9 cellular contexts compared by ENCODE assay signal in genomic region chr6:88983532-88983931, GRCh38. TPM values are rescaled to one million over a fixed set of nuclear protein-coding genes. Genes with fewer than 3 reads are reported as not detected.
DNase-seq lines count a peak whose midpoint lies in the region; ATAC-seq, FAIRE-seq and TF ChIP-seq lines count a peak whose summit lies in the region.
"Had no signal": no experiment of that assay in that cellular context is flagged by ENCODE, and none has a peak within 500 bp of the region (broad histone marks: within the 10 kb centered on the region; RNA-seq: fewer than 3 reads in every experiment).

No MANE protein-coding gene starts in this region.

- BruUV-seq in Caco-2 (replicated peaks; lab: Mats Ljungman, UMichigan) (no TSS peak), HepG2 (replicated peaks; lab: Mats Ljungman, UMichigan) (no TSS peak)

- H3K36me3 ChIP-seq in Caco-2 (ENCODE audit: control insufficient read depth, insufficient read depth, low read length) = no peaks in the 10 kb centered on the region
- H3K36me3 ChIP-seq in Karpas-422 (ENCODE audit: insufficient read depth, low read length) = no peaks in the 10 kb centered on the region
- H3K36me3 ChIP-seq in HepG2 (replicated peaks in 1 of 2; ENCODE audit: control insufficient read depth in 1 of 2, insufficient read depth in 2 of 2, low read length in 2 of 2) = no peaks in the 10 kb centered on the region

- TF ChIP-seq RAD21 in HepG2 (CRISPR knock-in tag; IDR thresholded peaks at IDR 0.05) = no peak

- ATAC-seq in HepG2 = peak; percentile 80
- ATAC-seq in HG03354 (IDR thresholded peaks at IDR 0.05; ENCODE audit: poor library complexity, severe bottlenecking, unreplicated experiment) = no peak
- ATAC-seq in HG02973 (IDR thresholded peaks at IDR 0.05; ENCODE audit: unreplicated experiment) = no peak

- H3K27ac Mint-ChIP-seq in Caco-2 (ENCODE audit: unreplicated experiment) = no peak overlapping the region
- H3K27ac Mint-ChIP-seq: dendritic cell treated with granulocyte-macrophage colony-stimulating factor and Interleukin-4, amounts not matched to agents 40 ng/mL and 50 ng/mL, for 4 days had no signal

- H3K27me3 Mint-ChIP-seq in Caco-2 (ENCODE audit: insufficient read depth, unreplicated experiment) = peaks cover 3% of the 10 kb centered on the region
- H3K27me3 Mint-ChIP-seq: dendritic cell treated with granulocyte-macrophage colony-stimulating factor and Interleukin-4, amounts not matched to agents 40 ng/mL and 50 ng/mL, for 4 days had no signal

- DNase-seq in Caco-2 (peak in 1 of 2 experiments; percentile 47), Karpas-422 (peak; percentile 46), astrocyte of the hippocampus (ENCODE audit: low read depth, low spot score) (peak; percentile 55), HepG2 (ENCODE audit: low spot score) (no peak), cerebellum (ENCODE audit: low spot score) (no peak)
- DNase-seq in central memory CD4-positive, alpha-beta T cell = no peak

- H3K4me1 Mint-ChIP-seq in Caco-2 (ENCODE audit: low read depth, unreplicated experiment) = no peaks in the 10 kb centered on the region

- POLR2A ChIA-PET in Caco-2 (lab: Charles Lee) (interaction anchor here (0.6 to 1.6 kb wide), 2 partner anchors 97 to 104 kb away, joined by 4 to 11 read pairs; partner anchors contain the start of gene PNRC1), HepG2 (lab: Yijun Ruan, JAX) (interaction anchor here (0.7 to 1.9 kb wide), 9 partner anchors 15 to 179 kb away, joined by 3 to 6 read pairs (median 5); partner anchors contain the start of genes PM20D2 and PNRC1)

- intact Hi-C loops in Caco-2 (cut with micrococcal nuclease; ENCODE audit: unreplicated experiment) = loop anchor here (2.0 kb wide), 3 partner anchors 51 to 385 kb away; no protein-coding TSS in a partner anchor
- intact Hi-C loops in HepG2 (cut with micrococcal nuclease; ENCODE audit: unreplicated experiment) = loop anchor here (1.0 to 10.0 kb wide), 5 partner anchors 51 to 391 kb away; no protein-coding TSS in a partner anchor

- no peak overlapping the region for H3K4me3 Mint-ChIP-seq in Caco-2 (ENCODE audit: unreplicated experiment)
- H3K4me3 Mint-ChIP-seq: dendritic cell treated with granulocyte-macrophage colony-stimulating factor and Interleukin-4, amounts not matched to agents 40 ng/mL and 50 ng/mL, for 4 days had no signal

- H3K27ac ChIP-seq in Karpas-422 (ENCODE audit: low read length) (no peak overlapping the region), HepG2 (ENCODE audit: extremely low read length, insufficient read depth, low read length) (no peak overlapping the region)

- FAIRE-seq in HepG2 (lab: Jason Lieb, UNC) = peak; percentile 77

- no peaks in the 10 kb centered on the region for H4K20me1 ChIP-seq in Karpas-422 (ENCODE audit: insufficient read depth, low read depth, low read length)
- no peaks in the 10 kb centered on the region for H4K20me1 ChIP-seq in HepG2 (ENCODE audit: insufficient read depth, low read length)

- CTCF ChIA-PET in Caco-2 (lab: Charles Lee) = interaction anchor here (0.5 to 2.7 kb wide), 7 partner anchors 35 to 260 kb away, joined by 3 to 29 read pairs (median 4); partner anchors contain the start of gene PNRC1
- CTCF ChIA-PET in HepG2 (lab: Yijun Ruan, JAX; ENCODE audit: low intra/inter-chr PET ratio, low total read pairs) = interaction anchor here (1.4 to 3.5 kb wide), 3 partner anchors 134 to 259 kb away, joined by 3 to 33 read pairs (median 5); no protein-coding TSS in a partner anchor

- H3K4me1 ChIP-seq in Caco-2 (no peaks in the 10 kb centered on the region), Karpas-422 (ENCODE audit: low read length) (peaks cover 15% of the 10 kb centered on the region), HepG2 (ENCODE audit: insufficient read depth, low read length) (peaks cover 25% of the 10 kb centered on the region)

- WGBS in HepG2 (ENCODE audit: low lambda C conversion rate) = 34% methylated on average over 4 of the region's 4 CpGs

- H3K36me3 Mint-ChIP-seq in Caco-2 (ENCODE audit: insufficient read depth, unreplicated experiment) = no peaks in the 10 kb centered on the region

- in situ Hi-C loops in HepG2 (cut with HindIII; ENCODE audit: extremely low pct_ligation_motif_present, low pct_unique_long_range_greater_than_20kb) = loop anchor here (5.0 to 10.0 kb wide), 2 partner anchors 101 to 259 kb away; partner anchors contain the start of gene PNRC1

- H2AFZ ChIP-seq in Karpas-422 (ENCODE audit: low read length) (no peak overlapping the region), HepG2 (ENCODE audit: low read length) (no peak overlapping the region)

- TF ChIP-seq CTCF in Caco-2 (IDR thresholded peaks at IDR 0.05; ENCODE audit: insufficient read depth in 1 of 2, low read depth in 1 of 2, low read length in 1 of 2, severe bottlenecking in 1 of 2, unreplicated experiment in 1 of 2) (peak; percentile 56 to 58), HepG2 (CRISPR knock-in tag; IDR thresholded peaks at IDR 0.05) (peak; percentile 58)

- TF ChIP-seq EP300 in HepG2 (IDR thresholded peaks at IDR 0.05; ENCODE audit: low read depth in 2 of 2, low read length in 2 of 2) = no peak
- no peak for TF ChIP-seq EP300 in HepG2 (CRISPR knock-in tag; IDR thresholded peaks at IDR 0.05; ENCODE audit: borderline replicate concordance)

- H3K4me3 ChIP-seq in Caco-2 (ENCODE audit: low read depth, low read length) (no peak overlapping the region), Karpas-422 (ENCODE audit: low read length) (no peak overlapping the region), HepG2 (replicated peaks in 1 of 3; ENCODE audit: insufficient read depth in 1 of 3, low read depth in 2 of 3, low read length in 3 of 3) (no peak overlapping the region)

- H3K9me3 Mint-ChIP-seq in Caco-2 (ENCODE audit: unreplicated experiment) = no peaks in the 10 kb centered on the region
- H3K9me3 Mint-ChIP-seq: dendritic cell treated with granulocyte-macrophage colony-stimulating factor and Interleukin-4, amounts not matched to agents 40 ng/mL and 50 ng/mL, for 4 days had no signal

- H3K4me2 ChIP-seq in Karpas-422 (ENCODE audit: low read depth, low read length, poor library complexity, severe bottlenecking) (no peak overlapping the region), HepG2 (ENCODE audit: low read depth, low read length) (peak overlapping the region; percentile 32)

- H3K9ac ChIP-seq in Karpas-422 (ENCODE audit: low read length) (no peak overlapping the region), HepG2 (ENCODE audit: insufficient read depth, low read depth, low read length) (no peak overlapping the region)

- H3K9me3 ChIP-seq in Caco-2 (no peaks in the 10 kb centered on the region), Karpas-422 (ENCODE audit: low read length) (no peaks in the 10 kb centered on the region), HepG2 (ENCODE audit: low read length) (no peaks in the 10 kb centered on the region)

- no peaks in the 10 kb centered on the region for H3K9me2 ChIP-seq in Karpas-422 (replicated peaks; ENCODE audit: insufficient read depth, low read length)

- H3K79me2 ChIP-seq in Karpas-422 (ENCODE audit: low read length) = no peaks in the 10 kb centered on the region
- H3K79me2 ChIP-seq in HepG2 (ENCODE audit: insufficient read depth, low read length) = no peaks in the 10 kb centered on the region

- no peaks in the 10 kb centered on the region for H3K27me3 ChIP-seq in Caco-2 (replicated peaks; ENCODE audit: control insufficient read depth, insufficient read depth, low read length)
- no peaks in the 10 kb centered on the region for H3K27me3 ChIP-seq in Karpas-422 (ENCODE audit: low read length)
- H3K27me3 ChIP-seq in HepG2 (ENCODE audit: control insufficient read depth in 1 of 2, insufficient read depth in 2 of 2, low read length in 2 of 2) = no peaks in the 10 kb centered on the region; a peak in 1 of 5 replicates

- TF ChIP-seq POLR2A in HepG2 (IDR thresholded peaks at IDR 0.05; ENCODE audit: insufficient read depth in 1 of 2, low read depth in 2 of 2, low read length in 2 of 2) = no peak

TF ChIP-seq in HepG2, 621 proteins besides CTCF, POLR2A, EP300 and RAD21 (continues in another document):
- TF ChIP-seq RAD51 (IDR thresholded peaks at IDR 0.05; ENCODE audit: borderline replicate concordance) (no peak), ZNF563 (CRISPR knock-in tag; IDR thresholded peaks at IDR 0.05) (no peak)

RNA-seq across cellular contexts. Expression of gene RNGTT, which starts 20.1 kb away (rescaled TPM):
- total RNA-seq in Caco-2 (2022) (17.5 and 17.7 TPM in 2 replicates), HepG2 (2016; rRNA removed; fragmentation: Illumina TruSeq; extraction: Trizol) (22.6 and 27.8 TPM in 2 replicates), cerebellum (43.1 TPM)
- total RNA-seq in Karpas-422 (2014; rRNA removed; shearing (Covaris generic); ENCODE audit: low replicate concordance) = 33.2 and 35.9 TPM in 2 replicates
- total RNA-seq in HepG2 (2016; cell fraction: cytosol; rRNA removed; fragmentation: Illumina TruSeq; extraction: Trizol; ENCODE audit: low read depth) = 9.6 and 10.9 TPM in 2 replicates
- 22.5 and 29.5 TPM in 2 replicates for total RNA-seq in HepG2 (2016; cell fraction: insoluble cytoplasmic fraction; rRNA removed; fragmentation: Illumina TruSeq; extraction: Trizol)
- total RNA-seq in HepG2 (2016; cell fraction: membrane; rRNA removed; fragmentation: Illumina TruSeq; extraction: Trizol) = 7.0 and 7.3 TPM in 2 replicates
- total RNA-seq in HepG2 (2016; cell fraction: nucleus; rRNA removed; fragmentation: Illumina TruSeq; extraction: Trizol) = 33.0 and 33.7 TPM in 2 replicates
- polyA plus RNA-seq in HepG2 (2011; rRNA removed) = 5.6 and 6.0 TPM in 2 replicates
- polyA plus RNA-seq in HepG2 (2011; cell fraction: cytosol; rRNA removed) = 2.5 and 3.9 TPM in 2 replicates
- 7.0 and 7.7 TPM in 2 replicates for polyA plus RNA-seq in HepG2 (2011; cell fraction: nucleus; rRNA removed)
- 9.8 and 10.1 TPM in 2 replicates for polyA plus RNA-seq in HepG2 (2012)
- 0.67 and 0.70 TPM in 2 replicates for polyA plus RNA-seq in HepG2 (2016; cell fraction: cytosol; fragmentation: Illumina TruSeq; extraction: Trizol; ENCODE audit: low read depth)
- polyA plus RNA-seq in HepG2 (2016; cell fraction: insoluble cytoplasmic fraction; fragmentation: Illumina TruSeq; extraction: Trizol; ENCODE audit: low read depth) = 19.1 and 21.4 TPM in 2 replicates
- polyA plus RNA-seq in HepG2 (2016; cell fraction: membrane; fragmentation: Illumina TruSeq; extraction: Trizol; ENCODE audit: low read depth) = 2.3 and 2.4 TPM in 2 replicates
- 11.7 and 13.7 TPM in 2 replicates for polyA plus RNA-seq in HepG2 (2016; cell fraction: nucleus; fragmentation: Illumina TruSeq; extraction: Trizol; ENCODE audit: insufficient read depth, low read depth)
- polyA minus RNA-seq in HepG2 (2011; rRNA and poly(A)+ RNA removed; ENCODE audit: low replicate concordance) = 5.2 and 6.4 TPM in 2 replicates
- polyA minus RNA-seq in HepG2 (2011; cell fraction: cytosol; rRNA and poly(A)+ RNA removed) = 7.4 and 8.7 TPM in 2 replicates
- polyA minus RNA-seq in HepG2 (2011; cell fraction: nucleus; rRNA and poly(A)+ RNA removed) = 34.9 and 46.0 TPM in 2 replicates

Comparison
In these comparisons a context has a peak if more than half of its experiments do, and no peak if none do; other contexts are left out.
1. DNase-seq: peak in Karpas-422 (single experiment) and astrocyte of the hippocampus (single experiment); none in HepG2 (single experiment), central memory CD4-positive, alpha-beta T cell (single experiment) and cerebellum (single experiment).